In the genomic region with DNA sequence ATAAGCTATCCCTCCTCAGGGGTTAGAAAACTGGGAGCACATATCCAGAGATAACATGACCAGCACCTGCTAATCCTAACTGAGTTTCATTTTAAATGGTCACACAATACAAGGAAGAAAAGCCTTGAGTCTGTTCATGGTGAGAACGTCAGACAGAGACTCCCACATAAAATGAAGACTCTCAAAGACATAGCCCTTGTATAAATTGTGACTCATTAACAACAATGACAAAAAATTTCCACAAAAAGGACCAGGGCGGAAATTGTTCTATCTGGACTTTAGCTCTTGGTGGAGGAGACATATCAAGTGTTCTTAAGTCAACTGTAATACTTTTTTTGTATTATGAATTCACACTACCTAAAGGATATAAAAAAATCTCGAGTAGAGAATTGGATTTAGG, we compare ENCODE assay signal across 29 cellular contexts.
"Had no signal": no experiment of that assay in that cellular context is flagged by ENCODE, and none has a peak within 500 bp of the region (broad histone marks: within the 10 kb centered on the region; RNA-seq: fewer than 3 reads in every experiment).

No MANE protein-coding gene starts in this region.

- H3K27ac ChIP-seq: esophagus muscularis mucosa, foreskin keratinocyte, heart right ventricle, lower lobe of right lung, ovary, psoas muscle, sigmoid colon, skin epidermis, suprapubic skin, transverse colon, upper lobe of right lung, uterus had no signal

- H3K4me3 ChIP-seq: esophagus muscularis mucosa, heart right ventricle, lower lobe of right lung, ovary, psoas muscle, sigmoid colon, skin epidermis, suprapubic skin, transverse colon, upper lobe of right lung, uterus had no signal

- H3K4me1 Mint-ChIP-seq: endodermal cell, immature natural killer cell, natural killer cell had no signal

- H3K27me3 ChIP-seq: esophagus muscularis mucosa, foreskin keratinocyte, heart right ventricle, ovary, sigmoid colon, suprapubic skin, transverse colon, upper lobe of right lung, uterus had no signal

- H3K27me3 Mint-ChIP-seq: stimulated activated naive CD8-positive, alpha-beta T cell treated with anti-CD3 and anti-CD28 coated beads, Interleukin-15, amount 100 ng/mL, for 72 hours had no signal

- H3K4me1 ChIP-seq: esophagus muscularis mucosa, foreskin keratinocyte, heart right ventricle, lower lobe of right lung, psoas muscle, sigmoid colon, suprapubic skin, upper lobe of right lung, uterus had no signal

- H3K9me3 Mint-ChIP-seq: immature natural killer cell; natural killer cell; stimulated activated naive CD8-positive, alpha-beta T cell treated with anti-CD3 and anti-CD28 coated beads, Interleukin-15, amount 100 ng/mL, for 72 hours had no signal

- H3K27ac Mint-ChIP-seq: endodermal cell; immature natural killer cell; natural killer cell; stimulated activated naive CD8-positive, alpha-beta T cell treated with anti-CD3 and anti-CD28 coated beads, Interleukin-15, amount 100 ng/mL, for 72 hours had no signal

- H3K36me3 ChIP-seq: esophagus muscularis mucosa, heart right ventricle, lower lobe of right lung, ovary, sigmoid colon, suprapubic skin, transverse colon, upper lobe of right lung, uterus had no signal

- DNase-seq: effector CD8-positive, alpha-beta T cell; endodermal cell; foreskin keratinocyte; glutamatergic neuron; heart right ventricle; hypothalamus; immature natural killer cell; islet precursor cell; kidney glomerular epithelial cell; left ventricle myocardium superior; lower lobe of right lung; natural killer cell; occipital lobe; ovary; posterior cingulate gyrus; psoas muscle; right cardiac atrium; sigmoid colon; stimulated activated CD4-positive, alpha-beta T cell treated with anti-CD3 and anti-CD28 coated beads, Interleukin-15, amount 100 ng/mL, for 24 hours; stimulated activated CD4-positive, alpha-beta T cell treated with anti-CD3 and anti-CD28 coated beads, Interleukin-2, amount 100 ng/mL, for 48 hours; stimulated activated CD8-positive, alpha-beta memory T cell treated with anti-CD3 and anti-CD28 coated beads, Interleukin-4, amount 100 ng/mL, for 48 hours; stimulated activated naive CD4-positive, alpha-beta T cell; stimulated activated naive CD8-positive, alpha-beta T cell treated with anti-CD3 and anti-CD28 coated beads, Interleukin-15, amount 100 ng/mL, for 72 hours; transverse colon; upper lobe of right lung; uterus had no signal

- H3K9me3 ChIP-seq: esophagus muscularis mucosa, heart right ventricle, lower lobe of right lung, ovary, psoas muscle, sigmoid colon, suprapubic skin, transverse colon, upper lobe of right lung, uterus had no signal

- ATAC-seq: foreskin keratinocyte; heart right ventricle; left ventricle myocardium superior; lower lobe of right lung; natural killer cell; psoas muscle; right cardiac atrium; stimulated activated naive CD8-positive, alpha-beta T cell treated with anti-CD3 and anti-CD28 coated beads, Interleukin-15, amount 100 ng/mL, for 72 hours; upper lobe of right lung had no signal

- H3K4me3 Mint-ChIP-seq: endodermal cell; immature natural killer cell; natural killer cell; stimulated activated naive CD8-positive, alpha-beta T cell treated with anti-CD3 and anti-CD28 coated beads, Interleukin-15, amount 100 ng/mL, for 72 hours had no signal

- H3K36me3 Mint-ChIP-seq: immature natural killer cell, natural killer cell had no signal
